ENCODE assay signal across 11 cellular contexts in genomic region chr16:87952751-87953150, GRCh38. TPM values are rescaled to one million over a fixed set of nuclear protein-coding genes. Genes with fewer than 3 reads are reported as not detected.
DNase-seq lines count a peak whose midpoint lies in the region; ATAC-seq, FAIRE-seq and TF ChIP-seq lines count a peak whose summit lies in the region.
"Had no signal": no experiment of that assay in that cellular context is flagged by ENCODE, and none has a peak within 500 bp of the region (broad histone marks: within the 10 kb centered on the region; RNA-seq: fewer than 3 reads in every experiment).

No MANE protein-coding gene starts in this region.

- H3K4me2 ChIP-seq in HepG2 (ENCODE audit: low read depth, low read length), result peak overlapping the region; percentile 99

- H3K27ac Mint-ChIP-seq in activated T-cell treated with anti-CD3 and anti-CD28 coated beads, Interleukin-2, amount 50 U/mL, for 72 hours, result peak overlapping the region; percentile 92
- peak overlapping the region; percentile 96 for H3K27ac Mint-ChIP-seq in activated naive CD8-positive, alpha-beta T cell treated with anti-CD3 and anti-CD28 coated beads for 36 hours

- CTCF ChIA-PET in HepG2 (lab: Yijun Ruan, JAX; ENCODE audit: low intra/inter-chr PET ratio, low total read pairs), result no interaction called here

- 96% methylated on average over 16 of the region's 16 CpGs for WGBS in HepG2 (ENCODE audit: low lambda C conversion rate)

- H3K27me3 ChIP-seq in HepG2 (ENCODE audit: control insufficient read depth in 1 of 2, insufficient read depth in 2 of 2, low read length in 2 of 2) (no peaks in the 10 kb centered on the region), thoracic aorta (replicated peaks; ENCODE audit: insufficient read depth) (no peaks in the 10 kb centered on the region)

- no peaks in the 10 kb centered on the region for H3K9me3 Mint-ChIP-seq in activated T-cell treated with anti-CD3 and anti-CD28 coated beads, Interleukin-2, amount 50 U/mL, for 72 hours
- no peaks in the 10 kb centered on the region for H3K9me3 Mint-ChIP-seq in activated naive CD8-positive, alpha-beta T cell treated with anti-CD3 and anti-CD28 coated beads for 36 hours

- peaks cover 3% of the 10 kb centered on the region for H3K27me3 Mint-ChIP-seq in activated T-cell treated with anti-CD3 and anti-CD28 coated beads, Interleukin-2, amount 50 U/mL, for 72 hours (ENCODE audit: low read depth)
- no peaks in the 10 kb centered on the region for H3K27me3 Mint-ChIP-seq in activated naive CD8-positive, alpha-beta T cell treated with anti-CD3 and anti-CD28 coated beads for 36 hours

- H3K36me3 ChIP-seq in HepG2 (replicated peaks in 1 of 2; ENCODE audit: control insufficient read depth in 1 of 2, insufficient read depth in 2 of 2, low read length in 2 of 2), result peaks cover 6 to 31% of the 10 kb centered on the region in 2 experiments; a peak in 4 of 5 replicates
- H3K36me3 ChIP-seq in thoracic aorta, result no peaks in the 10 kb centered on the region

- BruUV-seq in HepG2 (replicated peaks; lab: Mats Ljungman, UMichigan), result no TSS peak

- no peak for TF ChIP-seq POLR2A in HepG2 (IDR thresholded peaks at IDR 0.05; ENCODE audit: insufficient read depth in 1 of 2, low read depth in 2 of 2, low read length in 2 of 2)

- peaks cover 63% of the 10 kb centered on the region for H3K4me1 Mint-ChIP-seq in activated T-cell treated with anti-CD3 and anti-CD28 coated beads, Interleukin-2, amount 50 U/mL, for 72 hours (ENCODE audit: low read depth)
- H3K4me1 Mint-ChIP-seq in activated naive CD8-positive, alpha-beta T cell treated with anti-CD3 and anti-CD28 coated beads for 36 hours, result peaks cover 64% of the 10 kb centered on the region

- FAIRE-seq in HepG2 (lab: Jason Lieb, UNC), result no peak

- peak overlapping the region in 2 of 3 experiments; percentile 72 to 85; a peak in 4 of 6 replicates for H3K4me3 ChIP-seq in HepG2 (replicated peaks in 1 of 3; ENCODE audit: insufficient read depth in 1 of 3, low read depth in 2 of 3, low read length in 3 of 3)
- H3K4me3 ChIP-seq in thoracic aorta, result peak overlapping the region; percentile 84

- 0 out of 2 replicates have a peak, but pooled peaks cover 5% of the 10 kb centered on the region for H4K20me1 ChIP-seq in HepG2 (ENCODE audit: insufficient read depth, low read length)

- intact Hi-C loops in HepG2 (cut with micrococcal nuclease; ENCODE audit: unreplicated experiment), result no loop called here

- no peak for TF ChIP-seq EP300 in HepG2 (IDR thresholded peaks at IDR 0.05; ENCODE audit: low read depth in 2 of 2, low read length in 2 of 2)
- TF ChIP-seq EP300 in HepG2 (CRISPR knock-in tag; IDR thresholded peaks at IDR 0.05; ENCODE audit: borderline replicate concordance), result no peak

- POLR2A ChIA-PET in HepG2 (lab: Yijun Ruan, JAX), result interaction anchor here (0.6 to 6.0 kb wide), 3 partner anchors 14 to 160 kb away, joined by 5 to 110 read pairs (median 5); partner anchors contain the start of gene CA5A

- peaks cover 73% of the 10 kb centered on the region for H3K4me1 ChIP-seq in HepG2 (ENCODE audit: insufficient read depth, low read length)
- peaks cover 16 to 38% of the 10 kb centered on the region in 2 donors for H3K4me1 ChIP-seq in thoracic aorta (ENCODE audit: control insufficient read depth in 1 of 2, low read depth in 2 of 2)

- in situ Hi-C loops in HepG2 (cut with HindIII; ENCODE audit: extremely low pct_ligation_motif_present, low pct_unique_long_range_greater_than_20kb), result no loop called here
- in situ Hi-C loops in G401 (cut with HindIII; ENCODE audit: low sequenced_read_pairs), result no loop called here

- DNase-seq in activated T-cell treated with anti-CD3 and anti-CD28 coated beads, Interleukin-2, amount 50 U/mL, for 72 hours, result no peak
- no peak for DNase-seq in activated T-cell treated with anti-CD3 and anti-CD28 coated beads, Interleukin-2, amount 50 U/mL, for 48 hours
- DNase-seq in activated naive CD8-positive, alpha-beta T cell treated with anti-CD3 and anti-CD28 coated beads for 36 hours, result no peak
- no peak for DNase-seq in HepG2 (ENCODE audit: low spot score)
- no peak for DNase-seq in thoracic aorta (ENCODE audit: low spot score)
- no peak for DNase-seq in G401 (ENCODE audit: low spot score)
- no peak for DNase-seq in NCI-H345 treated with DMSO at 0.1 percent for 48 hours (lab: John Stamatoyannopoulos, UW; ENCODE audit: unreplicated experiment)
- DNase-seq: activated CD4-positive, alpha-beta T cell treated with anti-CD3 and anti-CD28 coated beads, Interleukin-2, amount 50 U/mL, for 48 hours; NCI-H1048 had no signal

- H3K79me2 ChIP-seq in HepG2 (ENCODE audit: insufficient read depth, low read length), result peaks cover 54% of the 10 kb centered on the region

- no peak for ATAC-seq in activated T-cell treated with anti-CD3 and anti-CD28 coated beads, Interleukin-2, amount 50 U/mL, for 72 hours (replicated peaks in 1 of 2)
- ATAC-seq in HepG2 (no peak), thoracic aorta (ENCODE audit: insufficient number of reproducible peaks, low FRiP score, low read depth) (no peak), HG03439 (IDR thresholded peaks at IDR 0.05; ENCODE audit: unreplicated experiment) (no peak)

- TF ChIP-seq CTCF in HepG2 (CRISPR knock-in tag; IDR thresholded peaks at IDR 0.05) (no peak), thoracic aorta (IDR thresholded peaks at IDR 0.05) (no peak)

- TF ChIP-seq RAD21 in HepG2 (CRISPR knock-in tag; IDR thresholded peaks at IDR 0.05), result no peak

- peak overlapping the region; percentile 92 to 97 for H3K4me3 Mint-ChIP-seq in activated T-cell treated with anti-CD3 and anti-CD28 coated beads, Interleukin-2, amount 50 U/mL, for 72 hours
- peak overlapping the region; percentile 96 for H3K4me3 Mint-ChIP-seq in activated naive CD8-positive, alpha-beta T cell treated with anti-CD3 and anti-CD28 coated beads for 36 hours

- H3K9me3 ChIP-seq in HepG2 (ENCODE audit: low read length) (no peaks in the 10 kb centered on the region), thoracic aorta (no peaks in the 10 kb centered on the region)

- no peak overlapping the region for H2AFZ ChIP-seq in HepG2 (ENCODE audit: low read length)

- H3K9ac ChIP-seq in HepG2 (ENCODE audit: insufficient read depth, low read depth, low read length), result peak overlapping the region; percentile 99

- peaks cover 7 to 13% of the 10 kb centered on the region in 2 donors for H3K36me3 Mint-ChIP-seq in activated T-cell treated with anti-CD3 and anti-CD28 coated beads, Interleukin-2, amount 50 U/mL, for 72 hours (ENCODE audit: insufficient read depth in 2 of 2)
- H3K36me3 Mint-ChIP-seq in activated naive CD8-positive, alpha-beta T cell treated with anti-CD3 and anti-CD28 coated beads for 36 hours, result peaks cover 22% of the 10 kb centered on the region

- H3K27ac ChIP-seq in HepG2 (ENCODE audit: extremely low read length, insufficient read depth, low read length), result peak overlapping the region; percentile 92
- H3K27ac ChIP-seq in thoracic aorta, result peak overlapping the region in 1 of 2 donors; percentile 48

RNA-seq across cellular contexts. Expression of gene BANP, which starts 1.5 kb away (rescaled TPM):
- total RNA-seq in activated T-cell treated with anti-CD3 and anti-CD28 coated beads, Interleukin-2, amount 50 U/mL, for 72 hours, result 10 to 100 TPM; 35.8 to 39.8 TPM
- total RNA-seq in activated naive CD8-positive, alpha-beta T cell treated with anti-CD3 and anti-CD28 coated beads for 36 hours, result 10 to 100 TPM; 25.6 to 27.0 TPM
- total RNA-seq in HepG2 (2016; rRNA removed; fragmentation: Illumina TruSeq; extraction: Trizol) (13.0 and 20.2 TPM in 2 replicates), thoracic aorta (10 to 100 TPM; 18.6 to 21.8 TPM)
- total RNA-seq in HepG2 (2016; cell fraction: cytosol; rRNA removed; fragmentation: Illumina TruSeq; extraction: Trizol; ENCODE audit: low read depth), result 63.3 and 63.4 TPM in 2 replicates
- 11.2 and 21.0 TPM in 2 replicates for total RNA-seq in HepG2 (2016; cell fraction: insoluble cytoplasmic fraction; rRNA removed; fragmentation: Illumina TruSeq; extraction: Trizol)
- 26.8 and 28.3 TPM in 2 replicates for total RNA-seq in HepG2 (2016; cell fraction: membrane; rRNA removed; fragmentation: Illumina TruSeq; extraction: Trizol)
- 25.5 and 26.4 TPM in 2 replicates for total RNA-seq in HepG2 (2016; cell fraction: nucleus; rRNA removed; fragmentation: Illumina TruSeq; extraction: Trizol)
- 23.8 and 24.6 TPM in 2 replicates for polyA plus RNA-seq in HepG2 (2011; rRNA removed)
- 21.1 and 26.1 TPM in 2 replicates for polyA plus RNA-seq in HepG2 (2011; cell fraction: cytosol; rRNA removed)
- 58.9 and 72.7 TPM in 2 replicates for polyA plus RNA-seq in HepG2 (2011; cell fraction: nucleus; rRNA removed)
- 16.2 and 18.3 TPM in 2 replicates for polyA plus RNA-seq in HepG2 (2012)
- polyA plus RNA-seq in HepG2 (2016; cell fraction: cytosol; fragmentation: Illumina TruSeq; extraction: Trizol; ENCODE audit: low read depth), result 6.1 and 6.3 TPM in 2 replicates
- 10.3 and 13.0 TPM in 2 replicates for polyA plus RNA-seq in HepG2 (2016; cell fraction: insoluble cytoplasmic fraction; fragmentation: Illumina TruSeq; extraction: Trizol; ENCODE audit: low read depth)
- polyA plus RNA-seq in HepG2 (2016; cell fraction: membrane; fragmentation: Illumina TruSeq; extraction: Trizol; ENCODE audit: low read depth), result 7.4 and 8.4 TPM in 2 replicates
- 24.7 and 27.2 TPM in 2 replicates for polyA plus RNA-seq in HepG2 (2016; cell fraction: nucleus; fragmentation: Illumina TruSeq; extraction: Trizol; ENCODE audit: insufficient read depth, low read depth)
- polyA minus RNA-seq in HepG2 (2011; rRNA and poly(A)+ RNA removed; ENCODE audit: low replicate concordance), result 44.9 and 76.3 TPM in 2 replicates
- 24.6 and 25.1 TPM in 2 replicates for polyA minus RNA-seq in HepG2 (2011; cell fraction: cytosol; rRNA and poly(A)+ RNA removed)
- polyA minus RNA-seq in HepG2 (2011; cell fraction: nucleus; rRNA and poly(A)+ RNA removed), result 76.5 and 78.6 TPM in 2 replicates
- 18.3 and 28.4 TPM in 2 replicates for total RNA-seq in G401 (2014; rRNA removed; shearing (Covaris generic))

RNA-seq across cellular contexts. Expression of gene CA5A, which starts 16.4 kb away (rescaled TPM):
- total RNA-seq in activated T-cell treated with anti-CD3 and anti-CD28 coated beads, Interleukin-2, amount 50 U/mL, for 72 hours, result under 1 TPM in 1 of 2 donors, not detected in 1; 0.22 TPM
- total RNA-seq in activated naive CD8-positive, alpha-beta T cell treated with anti-CD3 and anti-CD28 coated beads for 36 hours, result not detected
- total RNA-seq in HepG2 (2016; rRNA removed; fragmentation: Illumina TruSeq; extraction: Trizol), result 85.7 and 106 TPM in 2 replicates
- total RNA-seq in HepG2 (2016; cell fraction: cytosol; rRNA removed; fragmentation: Illumina TruSeq; extraction: Trizol; ENCODE audit: low read depth), result 32.7 and 37.9 TPM in 2 replicates
- total RNA-seq in HepG2 (2016; cell fraction: insoluble cytoplasmic fraction; rRNA removed; fragmentation: Illumina TruSeq; extraction: Trizol), result 85.8 and 97.2 TPM in 2 replicates
- total RNA-seq in HepG2 (2016; cell fraction: membrane; rRNA removed; fragmentation: Illumina TruSeq; extraction: Trizol), result 29.8 and 38.9 TPM in 2 replicates
- 97.3 and 115 TPM in 2 replicates for total RNA-seq in HepG2 (2016; cell fraction: nucleus; rRNA removed; fragmentation: Illumina TruSeq; extraction: Trizol)
- 66.8 and 70.0 TPM in 2 replicates for polyA plus RNA-seq in HepG2 (2011; rRNA removed)
- polyA plus RNA-seq in HepG2 (2011; cell fraction: cytosol; rRNA removed), result 69.7 and 71.1 TPM in 2 replicates
- polyA plus RNA-seq in HepG2 (2011; cell fraction: nucleus; rRNA removed), result 186 and 199 TPM in 2 replicates
- polyA plus RNA-seq in HepG2 (2012), result 44.2 and 48.2 TPM in 2 replicates
- polyA plus RNA-seq in HepG2 (2016; cell fraction: cytosol; fragmentation: Illumina TruSeq; extraction: Trizol; ENCODE audit: low read depth), result 21.5 and 23.0 TPM in 2 replicates
- 68.8 and 71.9 TPM in 2 replicates for polyA plus RNA-seq in HepG2 (2016; cell fraction: insoluble cytoplasmic fraction; fragmentation: Illumina TruSeq; extraction: Trizol; ENCODE audit: low read depth)
- 18.4 and 18.5 TPM in 2 replicates for polyA plus RNA-seq in HepG2 (2016; cell fraction: membrane; fragmentation: Illumina TruSeq; extraction: Trizol; ENCODE audit: low read depth)
- polyA plus RNA-seq in HepG2 (2016; cell fraction: nucleus; fragmentation: Illumina TruSeq; extraction: Trizol; ENCODE audit: insufficient read depth, low read depth), result 127 and 130 TPM in 2 replicates
- polyA minus RNA-seq in HepG2 (2011; rRNA and poly(A)+ RNA removed; ENCODE audit: low replicate concordance), result 132 TPM in 1 of 2 replicates, not detected in the other
- polyA minus RNA-seq in HepG2 (2011; cell fraction: cytosol; rRNA and poly(A)+ RNA removed), result 12.6 and 15.9 TPM in 2 replicates
- polyA minus RNA-seq in HepG2 (2011; cell fraction: nucleus; rRNA and poly(A)+ RNA removed), result 114 and 132 TPM in 2 replicates
- total RNA-seq in thoracic aorta, result not detected
- total RNA-seq in G401 (2014; rRNA removed; shearing (Covaris generic)), result not detected in 2 replicates
- total RNA-seq: glomerular endothelial cell had no signal

Comparison
In these comparisons a context has a peak if more than half of its experiments do, and no peak if none do; other contexts are left out.
1. RNA of gene CA5A, which starts 16.4 kb away (total RNA-seq): 29.8 to 115 TPM in HepG2; 0.22 TPM in activated T-cell treated with anti-CD3 and anti-CD28 coated beads, Interleukin-2, amount 50 U/mL, for 72 hours, not detected in activated naive CD8-positive, alpha-beta T cell treated with anti-CD3 and anti-CD28 coated beads for 36 hours, not detected in thoracic aorta and not detected in G401; every median in the first group is over 10 times any median in the second.